4 cellular contexts compared by ENCODE assay signal in the genomic region with DNA sequence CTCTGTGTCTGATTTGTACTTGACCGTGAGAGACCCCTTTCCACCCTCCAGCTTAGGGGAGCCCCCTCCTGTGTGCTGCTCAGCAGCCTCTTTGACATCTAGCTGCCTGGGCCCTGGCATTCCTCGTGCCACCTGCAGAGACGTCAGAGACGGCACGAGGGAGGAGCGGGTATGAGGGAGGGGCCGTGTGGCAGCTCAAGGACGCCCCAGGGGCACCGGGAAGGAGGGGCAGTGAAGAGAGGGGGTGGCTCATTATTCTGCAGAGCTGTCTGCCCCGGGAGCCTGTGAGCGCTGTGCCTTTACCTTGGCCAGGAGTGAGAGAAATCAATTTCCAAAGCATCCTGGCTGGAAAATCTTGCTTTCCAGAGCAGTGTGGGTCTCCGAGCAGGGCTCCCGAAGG. TPM values are rescaled to one million over a fixed set of nuclear protein-coding genes. Genes with fewer than 3 reads are reported as not detected.
"Had no signal": no experiment of that assay in that cellular context is flagged by ENCODE, and none has a peak within 500 bp of the region (broad histone marks: within the 10 kb centered on the region; RNA-seq: fewer than 3 reads in every experiment).

No MANE protein-coding gene starts in this region.

RNA-seq across cellular contexts. Expression of gene CRYAA, which starts 9.4 kb away (rescaled TPM):
- total RNA-seq: GM23338, H1, H9, HT-29 had no signal
